1 cellular context compared by ENCODE assay signal in the genomic region with DNA sequence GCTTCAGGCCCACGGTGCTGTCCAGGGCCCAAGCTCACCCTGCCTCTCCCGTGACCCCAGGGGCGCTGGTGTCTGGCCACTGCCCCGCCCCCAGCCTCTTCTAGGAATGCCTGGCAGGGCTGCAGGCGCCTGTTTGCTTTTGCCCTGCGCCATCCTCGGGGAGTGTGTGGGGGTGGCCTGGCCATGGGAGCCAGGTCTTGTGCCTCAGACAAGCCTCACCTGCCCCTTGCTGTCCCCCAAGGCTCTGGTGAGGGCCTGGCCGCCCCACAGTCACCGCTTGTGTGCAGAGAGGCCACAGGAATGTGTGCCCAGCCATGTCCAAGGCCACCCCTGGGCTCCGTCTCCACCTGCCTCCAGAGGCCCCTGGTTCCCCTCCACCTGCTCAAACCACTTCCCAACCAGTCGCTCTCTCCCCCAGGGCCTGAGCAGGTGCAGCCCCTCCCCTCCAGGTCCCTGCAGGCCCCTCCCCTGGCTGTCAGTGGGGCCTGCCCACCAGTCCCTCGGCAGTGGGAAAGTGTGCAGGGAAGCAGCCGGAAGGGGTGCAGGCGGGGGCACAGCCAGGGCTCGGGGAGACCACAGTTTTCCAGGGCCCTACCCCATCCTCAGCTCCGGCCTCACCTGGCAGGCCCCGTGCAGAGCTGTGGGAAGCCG.
TF ChIP-seq lines count a peak whose summit lies in the region.

No MANE protein-coding gene starts in this region.

TF ChIP-seq in HepG2, 621 proteins besides CTCF, POLR2A, EP300 and RAD21 (continued from another document and continues in another):
- TF ChIP-seq, protein P1, sequence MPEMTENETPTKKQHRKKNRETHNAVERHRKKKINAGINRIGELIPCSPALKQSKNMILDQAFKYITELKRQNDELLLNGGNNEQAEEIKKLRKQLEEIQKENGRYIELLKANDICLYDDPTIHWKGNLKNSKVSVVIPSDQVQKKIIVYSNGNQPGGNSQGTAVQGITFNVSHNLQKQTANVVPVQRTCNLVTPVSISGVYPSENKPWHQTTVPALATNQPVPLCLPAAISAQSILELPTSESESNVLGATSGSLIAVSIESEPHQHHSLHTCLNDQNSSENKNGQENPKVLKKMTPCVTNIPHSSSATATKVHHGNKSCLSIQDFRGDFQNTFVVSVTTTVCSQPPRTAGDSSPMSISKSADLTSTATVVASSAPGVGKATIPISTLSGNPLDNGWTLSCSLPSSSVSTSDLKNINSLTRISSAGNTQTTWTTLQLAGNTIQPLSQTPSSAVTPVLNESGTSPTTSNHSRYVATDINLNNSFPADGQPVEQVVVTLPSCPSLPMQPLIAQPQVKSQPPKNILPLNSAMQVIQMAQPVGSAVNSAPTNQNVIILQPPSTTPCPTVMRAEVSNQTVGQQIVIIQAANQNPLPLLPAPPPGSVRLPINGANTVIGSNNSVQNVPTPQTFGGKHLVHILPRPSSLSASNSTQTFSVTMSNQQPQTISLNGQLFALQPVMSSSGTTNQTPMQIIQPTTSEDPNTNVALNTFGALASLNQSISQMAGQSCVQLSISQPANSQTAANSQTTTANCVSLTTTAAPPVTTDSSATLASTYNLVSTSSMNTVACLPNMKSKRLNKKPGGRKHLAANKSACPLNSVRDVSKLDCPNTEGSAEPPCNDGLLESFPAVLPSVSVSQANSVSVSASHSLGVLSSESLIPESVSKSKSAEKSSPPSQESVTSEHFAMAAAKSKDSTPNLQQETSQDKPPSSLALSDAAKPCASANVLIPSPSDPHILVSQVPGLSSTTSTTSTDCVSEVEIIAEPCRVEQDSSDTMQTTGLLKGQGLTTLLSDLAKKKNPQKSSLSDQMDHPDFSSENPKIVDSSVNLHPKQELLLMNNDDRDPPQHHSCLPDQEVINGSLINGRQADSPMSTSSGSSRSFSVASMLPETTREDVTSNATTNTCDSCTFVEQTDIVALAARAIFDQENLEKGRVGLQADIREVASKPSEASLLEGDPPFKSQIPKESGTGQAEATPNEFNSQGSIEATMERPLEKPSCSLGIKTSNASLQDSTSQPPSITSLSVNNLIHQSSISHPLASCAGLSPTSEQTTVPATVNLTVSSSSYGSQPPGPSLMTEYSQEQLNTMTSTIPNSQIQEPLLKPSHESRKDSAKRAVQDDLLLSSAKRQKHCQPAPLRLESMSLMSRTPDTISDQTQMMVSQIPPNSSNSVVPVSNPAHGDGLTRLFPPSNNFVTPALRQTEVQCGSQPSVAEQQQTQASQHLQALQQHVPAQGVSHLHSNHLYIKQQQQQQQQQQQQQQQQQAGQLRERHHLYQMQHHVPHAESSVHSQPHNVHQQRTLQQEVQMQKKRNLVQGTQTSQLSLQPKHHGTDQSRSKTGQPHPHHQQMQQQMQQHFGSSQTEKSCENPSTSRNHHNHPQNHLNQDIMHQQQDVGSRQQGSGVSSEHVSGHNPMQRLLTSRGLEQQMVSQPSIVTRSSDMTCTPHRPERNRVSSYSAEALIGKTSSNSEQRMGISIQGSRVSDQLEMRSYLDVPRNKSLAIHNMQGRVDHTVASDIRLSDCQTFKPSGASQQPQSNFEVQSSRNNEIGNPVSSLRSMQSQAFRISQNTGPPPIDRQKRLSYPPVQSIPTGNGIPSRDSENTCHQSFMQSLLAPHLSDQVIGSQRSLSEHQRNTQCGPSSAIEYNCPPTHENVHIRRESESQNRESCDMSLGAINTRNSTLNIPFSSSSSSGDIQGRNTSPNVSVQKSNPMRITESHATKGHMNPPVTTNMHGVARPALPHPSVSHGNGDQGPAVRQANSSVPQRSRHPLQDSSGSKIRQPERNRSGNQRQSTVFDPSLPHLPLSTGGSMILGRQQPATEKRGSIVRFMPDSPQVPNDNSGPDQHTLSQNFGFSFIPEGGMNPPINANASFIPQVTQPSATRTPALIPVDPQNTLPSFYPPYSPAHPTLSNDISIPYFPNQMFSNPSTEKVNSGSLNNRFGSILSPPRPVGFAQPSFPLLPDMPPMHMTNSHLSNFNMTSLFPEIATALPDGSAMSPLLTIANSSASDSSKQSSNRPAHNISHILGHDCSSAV (CRISPR knock-in tag; IDR thresholded peaks at IDR 0.05; ENCODE audit: borderline replicate concordance): no peak
- TF ChIP-seq TOE1 (CRISPR knock-in tag; IDR thresholded peaks at IDR 0.05) (no peak), ZNF180 (CRISPR knock-in tag; IDR thresholded peaks at IDR 0.05; ENCODE audit: borderline replicate concordance, low read depth) (no peak), ZKSCAN5 (CRISPR knock-in tag; IDR thresholded peaks at IDR 0.05) (no peak), PLRG1 (conservative IDR thresholded peaks at IDR 0.05) (no peak), ZNF629 (CRISPR knock-in tag; conservative IDR thresholded peaks at IDR 0.05) (no peak), DMAP1 (CRISPR knock-in tag; IDR thresholded peaks at IDR 0.05) (no peak), MEF2D (CRISPR knock-in tag; IDR thresholded peaks at IDR 0.05) (no peak), ISX (CRISPR knock-in tag; conservative IDR thresholded peaks at IDR 0.05) (no peak), MIER2 (CRISPR knock-in tag; IDR thresholded peaks at IDR 0.05) (no peak), ZNF619 (CRISPR knock-in tag; IDR thresholded peaks at IDR 0.05) (no peak), SKI (IDR thresholded peaks at IDR 0.05; ENCODE audit: partially characterized antibody) (peak; percentile 89), ZNF713 (CRISPR knock-in tag; IDR thresholded peaks at IDR 0.05) (no peak), IRF2 (CRISPR knock-in tag; IDR thresholded peaks at IDR 0.05) (no peak), NBN (conservative IDR thresholded peaks at IDR 0.05) (no peak), NFYC (CRISPR knock-in tag; IDR thresholded peaks at IDR 0.05) (no peak), ARID2 (CRISPR knock-in tag; IDR thresholded peaks at IDR 0.05; ENCODE audit: borderline replicate concordance) (no peak), GATAD1 (CRISPR knock-in tag; IDR thresholded peaks at IDR 0.05) (no peak), GTF3A (CRISPR knock-in tag; conservative IDR thresholded peaks at IDR 0.05) (no peak), ZNF256 (CRISPR knock-in tag; conservative IDR thresholded peaks at IDR 0.05) (no peak)
- TF ChIP-seq, protein P2, sequence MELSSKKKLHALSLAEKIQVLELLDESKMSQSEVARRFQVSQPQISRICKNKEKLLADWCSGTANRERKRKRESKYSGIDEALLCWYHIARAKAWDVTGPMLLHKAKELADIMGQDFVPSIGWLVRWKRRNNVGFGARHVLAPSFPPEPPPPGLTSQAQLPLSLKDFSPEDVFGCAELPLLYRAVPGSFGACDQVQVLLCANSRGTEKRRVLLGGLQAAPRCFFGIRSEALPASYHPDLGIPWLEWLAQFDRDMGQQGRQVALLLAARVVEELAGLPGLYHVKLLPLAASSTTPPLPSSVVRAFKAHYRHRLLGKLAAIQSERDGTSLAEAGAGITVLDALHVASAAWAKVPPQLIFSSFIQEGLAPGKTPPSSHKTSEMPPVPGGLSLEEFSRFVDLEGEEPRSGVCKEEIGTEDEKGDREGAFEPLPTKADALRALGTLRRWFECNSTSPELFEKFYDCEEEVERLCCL (CRISPR knock-in tag; IDR thresholded peaks at IDR 0.05; ENCODE audit: borderline replicate concordance): no peak
- TF ChIP-seq, protein P3, sequence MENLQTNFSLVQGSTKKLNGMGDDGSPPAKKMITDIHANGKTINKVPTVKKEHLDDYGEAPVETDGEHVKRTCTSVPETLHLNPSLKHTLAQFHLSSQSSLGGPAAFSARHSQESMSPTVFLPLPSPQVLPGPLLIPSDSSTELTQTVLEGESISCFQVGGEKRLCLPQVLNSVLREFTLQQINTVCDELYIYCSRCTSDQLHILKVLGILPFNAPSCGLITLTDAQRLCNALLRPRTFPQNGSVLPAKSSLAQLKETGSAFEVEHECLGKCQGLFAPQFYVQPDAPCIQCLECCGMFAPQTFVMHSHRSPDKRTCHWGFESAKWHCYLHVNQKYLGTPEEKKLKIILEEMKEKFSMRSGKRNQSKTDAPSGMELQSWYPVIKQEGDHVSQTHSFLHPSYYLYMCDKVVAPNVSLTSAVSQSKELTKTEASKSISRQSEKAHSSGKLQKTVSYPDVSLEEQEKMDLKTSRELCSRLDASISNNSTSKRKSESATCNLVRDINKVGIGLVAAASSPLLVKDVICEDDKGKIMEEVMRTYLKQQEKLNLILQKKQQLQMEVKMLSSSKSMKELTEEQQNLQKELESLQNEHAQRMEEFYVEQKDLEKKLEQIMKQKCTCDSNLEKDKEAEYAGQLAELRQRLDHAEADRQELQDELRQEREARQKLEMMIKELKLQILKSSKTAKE (CRISPR knock-in tag; IDR thresholded peaks at IDR 0.05; ENCODE audit: borderline replicate concordance): no peak; the same call in 1 of the 2 replicates
- TF ChIP-seq, protein P4, sequence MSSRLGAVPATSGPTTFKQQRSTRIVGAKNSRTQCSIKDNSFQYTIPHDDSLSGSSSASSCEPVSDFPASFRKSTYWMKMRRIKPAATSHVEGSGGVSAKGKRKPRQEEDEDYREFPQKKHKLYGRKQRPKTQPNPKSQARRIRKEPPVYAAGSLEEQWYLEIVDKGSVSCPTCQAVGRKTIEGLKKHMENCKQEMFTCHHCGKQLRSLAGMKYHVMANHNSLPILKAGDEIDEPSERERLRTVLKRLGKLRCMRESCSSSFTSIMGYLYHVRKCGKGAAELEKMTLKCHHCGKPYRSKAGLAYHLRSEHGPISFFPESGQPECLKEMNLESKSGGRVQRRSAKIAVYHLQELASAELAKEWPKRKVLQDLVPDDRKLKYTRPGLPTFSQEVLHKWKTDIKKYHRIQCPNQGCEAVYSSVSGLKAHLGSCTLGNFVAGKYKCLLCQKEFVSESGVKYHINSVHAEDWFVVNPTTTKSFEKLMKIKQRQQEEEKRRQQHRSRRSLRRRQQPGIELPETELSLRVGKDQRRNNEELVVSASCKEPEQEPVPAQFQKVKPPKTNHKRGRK (CRISPR knock-in tag; IDR thresholded peaks at IDR 0.05): no peak
- TF ChIP-seq, protein P5, sequence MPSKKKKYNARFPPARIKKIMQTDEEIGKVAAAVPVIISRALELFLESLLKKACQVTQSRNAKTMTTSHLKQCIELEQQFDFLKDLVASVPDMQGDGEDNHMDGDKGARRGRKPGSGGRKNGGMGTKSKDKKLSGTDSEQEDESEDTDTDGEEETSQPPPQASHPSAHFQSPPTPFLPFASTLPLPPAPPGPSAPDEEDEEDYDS (CRISPR knock-in tag; IDR thresholded peaks at IDR 0.05): peak; percentile 30; the same call in 1 of the 2 replicates
- TF ChIP-seq, protein P6, sequence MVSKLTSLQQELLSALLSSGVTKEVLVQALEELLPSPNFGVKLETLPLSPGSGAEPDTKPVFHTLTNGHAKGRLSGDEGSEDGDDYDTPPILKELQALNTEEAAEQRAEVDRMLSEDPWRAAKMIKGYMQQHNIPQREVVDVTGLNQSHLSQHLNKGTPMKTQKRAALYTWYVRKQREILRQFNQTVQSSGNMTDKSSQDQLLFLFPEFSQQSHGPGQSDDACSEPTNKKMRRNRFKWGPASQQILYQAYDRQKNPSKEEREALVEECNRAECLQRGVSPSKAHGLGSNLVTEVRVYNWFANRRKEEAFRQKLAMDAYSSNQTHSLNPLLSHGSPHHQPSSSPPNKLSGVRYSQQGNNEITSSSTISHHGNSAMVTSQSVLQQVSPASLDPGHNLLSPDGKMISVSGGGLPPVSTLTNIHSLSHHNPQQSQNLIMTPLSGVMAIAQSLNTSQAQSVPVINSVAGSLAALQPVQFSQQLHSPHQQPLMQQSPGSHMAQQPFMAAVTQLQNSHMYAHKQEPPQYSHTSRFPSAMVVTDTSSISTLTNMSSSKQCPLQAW (CRISPR knock-in tag; IDR thresholded peaks at IDR 0.05): no peak; the same call in 1 of the 2 replicates
- TF ChIP-seq, protein P7, sequence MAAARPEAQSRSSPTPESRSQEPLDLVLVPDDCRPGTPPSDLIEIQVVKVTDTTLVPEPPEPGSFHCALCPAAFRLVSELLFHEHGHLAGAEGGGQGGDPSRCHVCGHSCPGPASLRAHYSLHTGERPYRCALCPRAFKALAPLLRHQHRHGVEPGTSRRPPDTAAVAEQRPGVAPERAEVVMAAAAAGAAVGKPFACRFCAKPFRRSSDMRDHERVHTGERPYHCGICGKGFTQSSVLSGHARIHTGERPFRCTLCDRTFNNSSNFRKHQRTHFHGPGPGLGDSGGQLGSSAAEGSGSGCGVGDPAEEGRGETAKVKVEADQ (CRISPR knock-in tag; IDR thresholded peaks at IDR 0.05; ENCODE audit: borderline replicate concordance): no peak
- TF ChIP-seq, protein P8, sequence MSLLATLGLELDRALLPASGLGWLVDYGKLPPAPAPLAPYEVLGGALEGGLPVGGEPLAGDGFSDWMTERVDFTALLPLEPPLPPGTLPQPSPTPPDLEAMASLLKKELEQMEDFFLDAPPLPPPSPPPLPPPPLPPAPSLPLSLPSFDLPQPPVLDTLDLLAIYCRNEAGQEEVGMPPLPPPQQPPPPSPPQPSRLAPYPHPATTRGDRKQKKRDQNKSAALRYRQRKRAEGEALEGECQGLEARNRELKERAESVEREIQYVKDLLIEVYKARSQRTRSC (CRISPR knock-in tag; IDR thresholded peaks at IDR 0.05; ENCODE audit: low read depth): no peak
- TF ChIP-seq, protein P9, sequence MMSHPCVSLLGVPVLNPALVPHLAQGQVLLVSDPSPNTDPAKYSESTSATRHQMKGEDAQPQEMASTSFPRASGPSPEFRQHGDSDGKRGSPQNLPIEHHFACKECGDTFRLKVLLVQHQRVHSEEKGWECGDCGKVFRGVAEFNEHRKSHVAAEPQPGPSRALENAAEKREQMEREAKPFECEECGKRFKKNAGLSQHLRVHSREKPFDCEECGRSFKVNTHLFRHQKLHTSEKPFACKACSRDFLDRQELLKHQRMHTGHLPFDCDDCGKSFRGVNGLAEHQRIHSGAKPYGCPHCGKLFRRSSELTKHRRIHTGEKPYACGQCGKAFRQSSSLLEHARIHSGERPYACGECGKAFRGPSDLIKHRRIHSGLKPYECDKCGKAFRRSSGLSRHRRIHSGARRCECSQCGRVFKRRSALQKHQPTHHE (CRISPR knock-in tag; IDR thresholded peaks at IDR 0.05; ENCODE audit: borderline replicate concordance): no peak
- TF ChIP-seq, protein P10, sequence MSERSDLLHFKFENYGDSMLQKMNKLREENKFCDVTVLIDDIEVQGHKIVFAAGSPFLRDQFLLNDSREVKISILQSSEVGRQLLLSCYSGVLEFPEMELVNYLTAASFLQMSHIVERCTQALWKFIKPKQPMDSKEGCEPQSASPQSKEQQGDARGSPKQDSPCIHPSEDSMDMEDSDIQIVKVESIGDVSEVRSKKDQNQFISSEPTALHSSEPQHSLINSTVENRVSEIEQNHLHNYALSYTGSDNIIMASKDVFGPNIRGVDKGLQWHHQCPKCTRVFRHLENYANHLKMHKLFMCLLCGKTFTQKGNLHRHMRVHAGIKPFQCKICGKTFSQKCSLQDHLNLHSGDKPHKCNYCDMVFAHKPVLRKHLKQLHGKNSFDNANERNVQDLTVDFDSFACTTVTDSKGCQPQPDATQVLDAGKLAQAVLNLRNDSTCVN (CRISPR knock-in tag; IDR thresholded peaks at IDR 0.05; ENCODE audit: borderline replicate concordance): no peak; the same call in 1 of the 2 replicates
- TF ChIP-seq, protein P11, sequence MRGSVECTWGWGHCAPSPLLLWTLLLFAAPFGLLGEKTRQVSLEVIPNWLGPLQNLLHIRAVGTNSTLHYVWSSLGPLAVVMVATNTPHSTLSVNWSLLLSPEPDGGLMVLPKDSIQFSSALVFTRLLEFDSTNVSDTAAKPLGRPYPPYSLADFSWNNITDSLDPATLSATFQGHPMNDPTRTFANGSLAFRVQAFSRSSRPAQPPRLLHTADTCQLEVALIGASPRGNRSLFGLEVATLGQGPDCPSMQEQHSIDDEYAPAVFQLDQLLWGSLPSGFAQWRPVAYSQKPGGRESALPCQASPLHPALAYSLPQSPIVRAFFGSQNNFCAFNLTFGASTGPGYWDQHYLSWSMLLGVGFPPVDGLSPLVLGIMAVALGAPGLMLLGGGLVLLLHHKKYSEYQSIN (CRISPR knock-in tag; IDR thresholded peaks at IDR 0.05; ENCODE audit: borderline replicate concordance): no peak
